19 cellular contexts compared by ENCODE assay signal in genomic region chr3:65178703-65179102, GRCh38.
DNase-seq lines count a peak whose midpoint lies in the region; ATAC-seq, FAIRE-seq and TF ChIP-seq lines count a peak whose summit lies in the region.
"Had no signal": no experiment of that assay in that cellular context is flagged by ENCODE, and none has a peak within 500 bp of the region (broad histone marks: within the 10 kb centered on the region; RNA-seq: fewer than 3 reads in every experiment).

No MANE protein-coding gene starts in this region.

- DNase-seq in DMS79 treated with DMSO at 0.1 percent for 48 hours (lab: John Stamatoyannopoulos, UW) (peak; percentile 30), M059J (ENCODE audit: low read depth) (peak; percentile 58), bronchial epithelial cell (ENCODE audit: low read depth) (no peak), kidney glomerular epithelial cell (lab: John Stamatoyannopoulos, UW) (peak; percentile 77), CD1c-positive myeloid dendritic cell (ENCODE audit: extremely low spot score) (no peak), natural killer cell (no peak)
- DNase-seq: activated CD4-positive, alpha-beta T cell treated with anti-CD3 and anti-CD28 coated beads, Interleukin-2, amount 10 ng/mL, durations not matched to agents 7 days and 5 days; activated gamma-delta T cell treated with Interleukin-2 at 50 U/mL for 16 hours; COR-L47; left lung; NCI-H2029; ovary; PC-9; stimulated activated CD4-positive, alpha-beta T cell treated with anti-CD3 and anti-CD28 coated beads, Interleukin-2, amount 100 ng/mL, for 48 hours had no signal

- H3K4me3 ChIP-seq in bronchial epithelial cell (ENCODE audit: low read depth, low read length) = no peak overlapping the region
- H3K4me3 ChIP-seq: body of pancreas, esophagus muscularis mucosa, left lung, ovary, PC-9 had no signal

- peak; percentile 60 for FAIRE-seq in bronchial epithelial cell (lab: Jason Lieb, UNC)
- FAIRE-seq: TTC549 had no signal

- no peaks in the 10 kb centered on the region for H3K27me3 Mint-ChIP-seq in natural killer cell (ENCODE audit: low read depth in 2 of 2)
- H3K27me3 Mint-ChIP-seq: activated CD4-positive, alpha-beta T cell treated with anti-CD3 and anti-CD28 coated beads, Interleukin-2, amount 10 ng/mL, durations not matched to agents 7 days and 5 days had no signal

- no peaks in the 10 kb centered on the region for H3K4me1 Mint-ChIP-seq in natural killer cell
- H3K4me1 Mint-ChIP-seq: activated CD4-positive, alpha-beta T cell treated with anti-CD3 and anti-CD28 coated beads, Interleukin-2, amount 10 ng/mL, durations not matched to agents 7 days and 5 days had no signal

- H3K36me3 Mint-ChIP-seq in natural killer cell = no peaks in the 10 kb centered on the region

- H3K36me3 ChIP-seq in bronchial epithelial cell (ENCODE audit: control insufficient read depth, insufficient read depth, low read length) = no peaks in the 10 kb centered on the region
- H3K36me3 ChIP-seq: esophagus muscularis mucosa, left lung, ovary had no signal

- peaks cover 5 to 8% of the 10 kb centered on the region in 2 donors for H3K9me3 Mint-ChIP-seq in natural killer cell

- no peak for TF ChIP-seq CTCF in bronchial epithelial cell (IDR thresholded peaks at IDR 0.05; ENCODE audit: insufficient read depth, low read length, severe bottlenecking)
- TF ChIP-seq CTCF in natural killer cell (IDR thresholded peaks at IDR 0.05) = no peak

- intact Hi-C loops in natural killer cell (cut with micrococcal nuclease) = no loop called here

- H3K4me3 Mint-ChIP-seq in natural killer cell = no peak overlapping the region
- H3K4me3 Mint-ChIP-seq: activated CD4-positive, alpha-beta T cell treated with anti-CD3 and anti-CD28 coated beads, Interleukin-2, amount 10 ng/mL, durations not matched to agents 7 days and 5 days had no signal

- H3K27ac Mint-ChIP-seq in natural killer cell = no peak overlapping the region
- H3K27ac Mint-ChIP-seq: activated CD4-positive, alpha-beta T cell treated with anti-CD3 and anti-CD28 coated beads, Interleukin-2, amount 10 ng/mL, durations not matched to agents 7 days and 5 days had no signal

- no peaks in the 10 kb centered on the region for H3K27me3 ChIP-seq in bronchial epithelial cell (ENCODE audit: control insufficient read depth, insufficient read depth, low read length)
- H3K27me3 ChIP-seq: body of pancreas, esophagus muscularis mucosa, left lung, ovary had no signal

- ATAC-seq in natural killer cell (no peak), GM18909 (IDR thresholded peaks at IDR 0.05; ENCODE audit: poor library complexity, unreplicated experiment) (no peak), GM19397 (IDR thresholded peaks at IDR 0.05; ENCODE audit: unreplicated experiment) (no peak)
- ATAC-seq: body of pancreas, left lung had no signal

Comparison
In these comparisons a context has a peak if more than half of its experiments do, and no peak if none do; other contexts are left out.
1. DNase-seq: peak in DMS79 treated with DMSO at 0.1 percent for 48 hours (single experiment), M059J (single experiment) and kidney glomerular epithelial cell (single experiment); none in bronchial epithelial cell (single experiment), CD1c-positive myeloid dendritic cell (single experiment) and natural killer cell (single experiment).